In the genomic region with DNA sequence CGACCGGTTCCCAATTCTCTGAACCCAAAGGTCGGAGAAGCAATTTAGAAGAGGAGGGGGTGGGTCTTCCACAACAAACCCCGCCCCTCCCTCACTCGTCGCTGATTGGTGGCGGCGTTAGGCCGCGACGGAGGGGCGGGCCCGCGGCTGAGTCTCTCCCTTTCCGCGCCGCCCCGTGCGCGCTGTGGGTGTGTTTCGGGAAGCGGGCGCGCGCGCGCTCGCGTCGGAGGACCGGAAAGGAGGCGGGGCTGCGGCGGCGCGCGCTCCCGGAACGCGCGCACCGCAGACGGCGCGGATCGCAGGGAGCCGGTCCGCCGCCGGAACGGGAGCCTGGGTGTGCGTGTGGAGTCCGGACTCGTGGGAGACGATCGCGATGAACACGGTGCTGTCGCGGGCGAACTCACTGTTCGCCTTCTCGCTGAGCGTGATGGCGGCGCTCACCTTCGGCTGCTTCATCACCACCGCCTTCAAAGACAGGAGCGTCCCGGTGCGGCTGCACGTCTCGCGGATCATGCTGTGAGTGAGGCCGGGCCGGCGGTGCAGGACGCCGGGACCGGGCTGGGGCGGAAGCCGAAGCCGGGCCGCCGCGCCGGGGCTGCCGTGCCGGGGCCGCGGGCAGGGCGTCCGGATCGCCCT, we compare ENCODE assay signal across 8 cellular contexts. TPM values are rescaled to one million over a fixed set of nuclear protein-coding genes. Genes with fewer than 3 reads are reported as not detected.
DNase-seq lines count a peak whose midpoint lies in the region; ATAC-seq and TF ChIP-seq lines count a peak whose summit lies in the region.

A gene (plus strand): TSS at position 263 of the 636 bp plus-strand sequence. CDS start 111 bp downstream, at position 374.

- H3K79me2 ChIP-seq in PC-9 (ENCODE audit: low read depth): peaks cover 46% of the 10 kb centered on the region

- H3K27ac ChIP-seq in PC-9: peak within 1 kb of the TSS; percentile 87
- peak within 1 kb of the TSS; percentile 99 for H3K27ac ChIP-seq in mucosa of rectum (ENCODE audit: low read depth in 2 of 2, low read length in 2 of 2)

- peak within 1 kb of the TSS; percentile 83 to 99 for H3K9ac ChIP-seq in mucosa of rectum (ENCODE audit: low read depth in 1 of 2, low read length in 2 of 2)

- intact Hi-C loops in PC-9 (cut with micrococcal nuclease; ENCODE audit: unreplicated experiment): loop anchor here (1.0 to 5.0 kb wide), 3 partner anchors 50 to 168 kb away; a partner anchor contains a TSS

- no TSS peak for BruUV-seq in PC-9 (replicated peaks; lab: Mats Ljungman, UMichigan)

- CTCF ChIA-PET in PC-9 (lab: Charles Lee): no interaction called here

- H3F3A ChIP-seq in PC-9 (ENCODE audit: insufficient read depth, low read depth): no peaks in the 10 kb centered on the region; the same call in 1 of the 2 replicates

- DNase-seq in DMS153 (lab: John Stamatoyannopoulos, UW) (peak; percentile 91), PC-9 (peak; percentile 76 to 93), epithelial cell of proximal tubule (ENCODE audit: low read depth) (no peak)
- DNase-seq in Jurkat, Clone E6-1 (ENCODE audit: low read depth, low spot score): peak; percentile 87
- peak; percentile 96 for DNase-seq in activated T-cell treated with anti-CD3 and anti-CD28 coated beads, Interleukin-2, amount 50 U/mL, for 1 hour
- peak; percentile 95 for DNase-seq in stimulated activated CD8-positive, alpha-beta memory T cell treated with anti-CD3 and anti-CD28 coated beads, Interleukin-4, amount 100 ng/mL, for 48 hours

- H3K4me1 ChIP-seq in PC-9 (replicated peaks; ENCODE audit: insufficient read depth) (peaks cover 18% of the 10 kb centered on the region), mucosa of rectum (ENCODE audit: control insufficient read depth in 2 of 2, insufficient read depth in 2 of 2, low read length in 2 of 2) (peaks cover 11 to 13% of the 10 kb centered on the region in 2 donors)

- H3K4me2 ChIP-seq in PC-9: peak within 1 kb of the TSS; percentile 97

- POLR2A ChIA-PET in PC-9 (lab: Charles Lee; ENCODE audit: unreplicated experiment): interaction anchor here (0.7 kb wide), 1 partner anchor 989 kb away, joined by 10 read pairs; no protein-coding TSS in a partner anchor

- peak; percentile 89 for ATAC-seq in GM21619 (IDR thresholded peaks at IDR 0.05; ENCODE audit: unreplicated experiment)

- no peaks in the 10 kb centered on the region for H3K9me2 ChIP-seq in PC-9 (ENCODE audit: insufficient read depth)

- TF ChIP-seq CTCF in PC-9 (conservative IDR thresholded peaks at IDR 0.05) (no peak), epithelial cell of proximal tubule (conservative IDR thresholded peaks at IDR 0.05; ENCODE audit: low read depth, low read length) (no peak)

- no peaks in the 10 kb centered on the region for H3K36me3 ChIP-seq in PC-9 (ENCODE audit: low read depth)
- H3K36me3 ChIP-seq in mucosa of rectum (ENCODE audit: control insufficient read depth in 2 of 2, insufficient read depth in 2 of 2, low read length in 2 of 2): no peaks in the 10 kb centered on the region

- peak within 1 kb of the TSS; percentile 98 for H2AFZ ChIP-seq in PC-9

- no peaks in the 10 kb centered on the region for H3K27me3 ChIP-seq in PC-9 (ENCODE audit: insufficient read depth, low read depth)
- H3K27me3 ChIP-seq in mucosa of rectum (ENCODE audit: control insufficient read depth in 2 of 2, insufficient read depth in 2 of 2, low read length in 2 of 2): no peaks in the 10 kb centered on the region

- peaks cover 6% of the 10 kb centered on the region; the same call in 1 of the 2 replicates for H4K20me1 ChIP-seq in PC-9 (ENCODE audit: insufficient read depth)

- H3K4me3 ChIP-seq in Jurkat, Clone E6-1 (ENCODE audit: low read length): peak within 1 kb of the TSS; percentile 87
- peak within 1 kb of the TSS; percentile 95 for H3K4me3 ChIP-seq in PC-9
- H3K4me3 ChIP-seq in epithelial cell of proximal tubule (ENCODE audit: low read depth, low read length): peak within 1 kb of the TSS; percentile 92
- peak within 1 kb of the TSS; percentile 94 to 100 for H3K4me3 ChIP-seq in mucosa of rectum (ENCODE audit: low read length in 2 of 2)

- H3K9me3 ChIP-seq in PC-9 (ENCODE audit: insufficient read depth, low read depth): no peaks in the 10 kb centered on the region
- no peaks in the 10 kb centered on the region for H3K9me3 ChIP-seq in mucosa of rectum (ENCODE audit: control insufficient read depth in 2 of 2, low read length in 2 of 2)

RNA-seq across cellular contexts. Expression of the gene that starts here (rescaled TPM):
- polyA plus RNA-seq in Jurkat, Clone E6-1 (2012; ENCODE audit: insufficient read depth, insufficient read length): 68.1 TPM
- total RNA-seq in PC-9 (2021) (107 TPM in 2 replicates), epithelial cell of proximal tubule (80.1 and 90.4 TPM in 2 replicates)
